11 cellular contexts compared by ENCODE assay signal in the genomic region with DNA sequence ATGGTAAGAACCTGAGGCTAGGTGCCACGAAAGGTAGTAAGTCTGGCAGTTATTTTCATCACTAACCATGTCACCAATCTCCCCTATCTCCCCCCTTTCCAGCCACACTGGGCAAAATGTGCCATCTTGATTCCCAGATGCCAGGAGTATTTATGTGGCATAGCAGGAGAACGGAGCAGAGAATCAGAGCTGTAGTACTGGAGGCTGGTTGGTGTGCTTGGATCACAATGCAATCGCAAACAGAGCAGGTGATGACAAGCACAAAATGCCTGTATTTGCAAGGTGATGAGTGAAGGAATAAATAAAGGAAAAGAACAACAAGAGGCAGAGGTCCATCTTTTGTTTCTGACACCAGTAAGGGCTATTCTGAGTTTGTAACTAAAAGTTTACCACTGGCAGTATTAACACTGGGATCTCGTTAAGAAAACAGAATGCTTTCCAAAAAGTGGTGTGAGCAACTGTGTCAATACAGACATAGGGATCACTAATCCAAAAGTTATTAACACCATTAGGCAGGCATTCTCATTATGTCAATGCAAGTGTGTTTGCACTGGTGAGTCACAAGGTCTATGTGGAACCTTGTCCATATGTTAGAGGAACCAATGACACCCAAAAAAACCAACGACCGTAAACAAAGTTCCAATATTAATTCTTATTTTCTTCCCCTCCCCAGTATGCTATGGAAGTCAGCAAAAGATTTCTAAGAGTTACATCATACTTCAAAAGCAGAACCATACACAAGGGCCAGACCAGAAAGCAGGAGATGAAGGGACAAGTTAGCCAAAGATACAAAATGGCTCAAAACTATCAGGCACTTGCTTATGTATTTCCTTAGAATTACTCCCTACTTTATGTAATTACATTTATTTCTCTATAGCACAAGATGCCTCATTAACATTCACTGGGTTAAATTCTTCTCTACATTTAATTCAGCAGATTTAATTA.
DNase-seq lines count a peak whose midpoint lies in the region; ATAC-seq and TF ChIP-seq lines count a peak whose summit lies in the region.
"Had no signal": no experiment of that assay in that cellular context is flagged by ENCODE, and none has a peak within 500 bp of the region (broad histone marks: within the 10 kb centered on the region; RNA-seq: fewer than 3 reads in every experiment).

No MANE protein-coding gene starts in this region.

- peaks cover 33% of the 10 kb centered on the region for H3K4me1 ChIP-seq in body of pancreas
- H3K4me1 ChIP-seq: foreskin keratinocyte had no signal

- no peaks in the 10 kb centered on the region for H3K9me3 Mint-ChIP-seq in naive B cell

- DNase-seq in COLO668 (lab: John Stamatoyannopoulos, UW; ENCODE audit: unreplicated experiment), result peak; percentile 7
- peak; percentile 7 to 54 for DNase-seq in NCI-H1930 (lab: John Stamatoyannopoulos, UW)
- no peak for DNase-seq in body of pancreas
- DNase-seq in naive B cell, result no peak
- no peak for DNase-seq in stimulated activated naive CD4-positive, alpha-beta T cell (lab: John Stamatoyannopoulos, UW)
- no peak for DNase-seq in COLO829 (ENCODE audit: low spot score)
- no peak for DNase-seq in cerebellar nuclear complex (lab: John Stamatoyannopoulos, UW)
- DNase-seq: foreskin keratinocyte; NCI-H1694; stimulated activated CD4-positive, alpha-beta T cell treated with anti-CD3 and anti-CD28 coated beads, Interleukin-4, amount 100 ng/mL, for 24 hours had no signal

- no peaks in the 10 kb centered on the region for H3K27me3 Mint-ChIP-seq in naive B cell

- 56 to 58% methylated on average over 6 of the region's 6 CpGs for WGBS in body of pancreas, 2 donors

- TF ChIP-seq POLR2A in body of pancreas (IDR thresholded peaks at IDR 0.05), result no peak

- H3K4me3 Mint-ChIP-seq in naive B cell, result peak overlapping the region in 2 of 8 donors; percentile 45 to 51

- peak overlapping the region; percentile 26 to 99 (median 74) for H3K27ac Mint-ChIP-seq in naive B cell

- H3K4me1 Mint-ChIP-seq in naive B cell, result peaks cover 52 to 85% (median 85%) of the 10 kb centered on the region in 3 donors

- ATAC-seq in body of pancreas (peak; percentile 69), naive B cell (ENCODE audit: low read depth in 2 of 2) (no peak), HG03442 (IDR thresholded peaks at IDR 0.05; ENCODE audit: unreplicated experiment) (no peak)
- ATAC-seq: foreskin keratinocyte had no signal

- H3K36me3 ChIP-seq in body of pancreas (replicated peaks in 1 of 2; ENCODE audit: insufficient read depth in 1 of 2, low read depth in 2 of 2), result no peaks in the 10 kb centered on the region

- intact Hi-C loops in body of pancreas (cut with DNase I), result no loop called here

- H3K27me3 ChIP-seq in body of pancreas, result no peaks in the 10 kb centered on the region
- H3K27me3 ChIP-seq: foreskin keratinocyte had no signal

- peak overlapping the region; percentile 27 to 70 (median 40) for H3K27ac ChIP-seq in body of pancreas
- H3K27ac ChIP-seq: foreskin keratinocyte had no signal

- H3K9me3 ChIP-seq in body of pancreas, result no peaks in the 10 kb centered on the region

- no peak for TF ChIP-seq CTCF in body of pancreas (IDR thresholded peaks at IDR 0.05)

- peaks cover 24 to 33% of the 10 kb centered on the region in 2 donors for H3K36me3 Mint-ChIP-seq in naive B cell

- no peak overlapping the region for H3K4me3 ChIP-seq in body of pancreas

Comparison
In these comparisons a context has a peak if more than half of its experiments do, and no peak if none do; other contexts are left out.
1. DNase-seq: peak in COLO668 (single experiment) and NCI-H1930 (2 of 2); none in body of pancreas (0 of 4), naive B cell (single experiment), stimulated activated naive CD4-positive, alpha-beta T cell (0 of 6), COLO829 (single experiment) and cerebellar nuclear complex (0 of 2).